In genomic region chr7:101166909-101167644, GRCh38 we compare ENCODE assay signal across 11 cellular contexts. TPM values are rescaled to one million over a fixed set of nuclear protein-coding genes. Genes with fewer than 3 reads are reported as not detected.
DNase-seq lines count a peak whose midpoint lies in the region; ATAC-seq and TF ChIP-seq lines count a peak whose summit lies in the region.
"Had no signal": no experiment of that assay in that cellular context is flagged by ENCODE, and none has a peak within 500 bp of the region (broad histone marks: within the 10 kb centered on the region; RNA-seq: fewer than 3 reads in every experiment).

No MANE protein-coding gene starts in this region.

- POLR2A ChIA-PET in CD4-positive, alpha-beta T cell (lab: Charles Lee) = interaction anchor here (1.8 kb wide), 1 partner anchor 51 kb away, joined by 7 read pairs; the partner anchor contains the start of genes PLOD3 and ZNHIT1

- peaks cover 49% of the 10 kb centered on the region for H3K4me1 Mint-ChIP-seq in Calu3 (ENCODE audit: low read depth, unreplicated experiment)
- H3K4me1 Mint-ChIP-seq in T-helper 17 cell = peaks cover 58% of the 10 kb centered on the region
- H3K4me1 Mint-ChIP-seq in CD4-positive, alpha-beta T cell (ENCODE audit: low read depth) = peaks cover 60% of the 10 kb centered on the region

- peaks cover 50% of the 10 kb centered on the region for H3K36me3 Mint-ChIP-seq in Calu3 (ENCODE audit: insufficient read depth, unreplicated experiment)
- peaks cover 15% of the 10 kb centered on the region for H3K36me3 Mint-ChIP-seq in T-helper 17 cell (ENCODE audit: low read depth)
- H3K36me3 Mint-ChIP-seq in CD4-positive, alpha-beta T cell (ENCODE audit: low read depth) = no peaks in the 10 kb centered on the region

- H3K4me3 Mint-ChIP-seq in Calu3 (ENCODE audit: low read depth, unreplicated experiment) (no peak overlapping the region), T-helper 17 cell (peak overlapping the region; percentile 59)
- H3K4me3 Mint-ChIP-seq in CD4-positive, alpha-beta T cell = no peak overlapping the region

- H3K9me3 ChIP-seq in T-helper 17 cell (ENCODE audit: control insufficient read depth, low read length, poor library complexity, severe bottlenecking) = no peaks in the 10 kb centered on the region
- no peaks in the 10 kb centered on the region for H3K9me3 ChIP-seq in CD4-positive, alpha-beta T cell (ENCODE audit: control insufficient read depth, low read length)

- H3K9me3 Mint-ChIP-seq in Calu3 (ENCODE audit: low read depth, unreplicated experiment) = no peaks in the 10 kb centered on the region
- no peaks in the 10 kb centered on the region for H3K9me3 Mint-ChIP-seq in CD4-positive, alpha-beta T cell

- H3K27ac ChIP-seq in CD4-positive, alpha-beta T cell (ENCODE audit: low read depth, low read length) = no peak overlapping the region

- TF ChIP-seq CTCF in Calu3 (IDR thresholded peaks at IDR 0.05; ENCODE audit: unreplicated experiment) = no peak
- TF ChIP-seq CTCF in CD4-positive, alpha-beta T cell (IDR thresholded peaks at IDR 0.05) = no peak

- ATAC-seq in T-helper 17 cell (no peak), HG02678 (IDR thresholded peaks at IDR 0.05; ENCODE audit: unreplicated experiment) (no peak), GM18867 (IDR thresholded peaks at IDR 0.05; ENCODE audit: unreplicated experiment) (no peak)
- no peak for ATAC-seq in CD4-positive, alpha-beta T cell (ENCODE audit: poor library complexity)

- intact Hi-C loops in Calu3 (cut with micrococcal nuclease; ENCODE audit: unreplicated experiment) = no loop called here
- intact Hi-C loops in CD4-positive, alpha-beta T cell (cut with DNase I, micrococcal nuclease) = loop anchor here in 1 of 2 experiments (2.0 to 5.0 kb wide), 3 partner anchors 14 to 280 kb away; partner anchors contain the start of gene UFSP1

- H3K27me3 Mint-ChIP-seq in Calu3 (ENCODE audit: unreplicated experiment) = peaks cover 72% of the 10 kb centered on the region
- H3K27me3 Mint-ChIP-seq in T-helper 17 cell = peaks cover 71% of the 10 kb centered on the region
- peaks cover 84% of the 10 kb centered on the region for H3K27me3 Mint-ChIP-seq in CD4-positive, alpha-beta T cell

- H3K27ac Mint-ChIP-seq in Calu3 (ENCODE audit: unreplicated experiment) (peak overlapping the region; percentile 17), T-helper 17 cell (no peak overlapping the region)
- no peak overlapping the region for H3K27ac Mint-ChIP-seq in CD4-positive, alpha-beta T cell

- DNase-seq in Calu3 = no peak
- DNase-seq in HT1080 (ENCODE audit: low read depth) = peak; percentile 72
- no peak for DNase-seq in T-helper 17 cell
- DNase-seq in kidney tubule cell (ENCODE audit: low spot score) = peak; percentile 25
- DNase-seq in CD4-positive, alpha-beta T cell = no peak
- DNase-seq: activated naive CD4-positive, alpha-beta T cell; dorsolateral prefrontal cortex; NCI-H526 treated with DMSO at 0.1 percent for 48 hours had no signal

- no TSS peak for BruUV-seq in Calu3 (replicated peaks; lab: Mats Ljungman, UMichigan)

- peaks cover 94% of the 10 kb centered on the region for H3K27me3 ChIP-seq in CD4-positive, alpha-beta T cell (ENCODE audit: control insufficient read depth, insufficient read depth, low read length)

- CTCF ChIA-PET in Calu3 (lab: Charles Lee) = no interaction called here
- CTCF ChIA-PET in CD4-positive, alpha-beta T cell (lab: Charles Lee) = no interaction called here

RNA-seq across cellular contexts. Expression of gene VGF, which starts 1.7 kb away (rescaled TPM):
- 0.14 and 0.81 TPM in 2 replicates for total RNA-seq in Calu3 (2022)
- total RNA-seq in HT1080 (2014; rRNA removed; shearing (Covaris generic)) = 29.8 and 45.2 TPM in 2 replicates
- polyA plus RNA-seq in HT1080 (2015; cell fraction: cytosol; rRNA removed) = 2.3 and 2.5 TPM in 2 replicates
- polyA plus RNA-seq in HT1080 (2015; cell fraction: nucleus; rRNA removed) = 7.1 and 9.5 TPM in 2 replicates
- not detected for total RNA-seq in T-helper 17 cell
- not detected for total RNA-seq in CD4-positive, alpha-beta T cell

RNA-seq across cellular contexts. Expression of gene AP1S1, which starts 12.8 kb away (rescaled TPM):
- total RNA-seq in Calu3 (2022) (45.6 and 61.6 TPM in 2 replicates), T-helper 17 cell (10 to 100 TPM in 1 of 2 donors, 1 to 10 TPM in 1; 9.7 to 11.7 TPM)
- 184 TPM in 2 replicates for total RNA-seq in HT1080 (2014; rRNA removed; shearing (Covaris generic))
- polyA plus RNA-seq in HT1080 (2015; cell fraction: cytosol; rRNA removed) = 209 and 210 TPM in 2 replicates
- 122 and 136 TPM in 2 replicates for polyA plus RNA-seq in HT1080 (2015; cell fraction: nucleus; rRNA removed)
- total RNA-seq in CD4-positive, alpha-beta T cell = 1 to 10 TPM; 3.0 to 3.9 TPM

RNA-seq across cellular contexts. Expression of gene NAT16, which starts 13.0 kb away (rescaled TPM):
- total RNA-seq in Calu3 (2022) (not detected in 2 replicates), T-helper 17 cell (not detected)
- total RNA-seq in HT1080 (2014; rRNA removed; shearing (Covaris generic)) = not detected in 2 replicates
- polyA plus RNA-seq in HT1080 (2015; cell fraction: cytosol; rRNA removed) = 0.05 and 0.06 TPM in 2 replicates
- polyA plus RNA-seq in HT1080 (2015; cell fraction: nucleus; rRNA removed) = 0.08 TPM in 1 of 2 replicates, not detected in the other
- not detected for total RNA-seq in CD4-positive, alpha-beta T cell
- polyA plus RNA-seq: thymus had no signal

RNA-seq across cellular contexts. Expression of gene MOGAT3, which starts 33.8 kb away (rescaled TPM):
- total RNA-seq in Calu3 (2022) = not detected in 2 replicates
- 0.21 TPM in 1 of 2 replicates, not detected in the other for total RNA-seq in HT1080 (2014; rRNA removed; shearing (Covaris generic))
- not detected in 2 replicates for polyA plus RNA-seq in HT1080 (2015; cell fraction: cytosol; rRNA removed)
- not detected in 2 replicates for polyA plus RNA-seq in HT1080 (2015; cell fraction: nucleus; rRNA removed)
- not detected for total RNA-seq in T-helper 17 cell
- under 1 TPM in 1 of 2 experiments, not detected in 1; 0.11 TPM for total RNA-seq in CD4-positive, alpha-beta T cell

RNA-seq across cellular contexts. Expression of gene SERPINE1, which starts 40.2 kb away (rescaled TPM):
- total RNA-seq in Calu3 (2022) = 1.1 and 1.8 TPM in 2 replicates
- 179 and 187 TPM in 2 replicates for total RNA-seq in HT1080 (2014; rRNA removed; shearing (Covaris generic))
- polyA plus RNA-seq in HT1080 (2015; cell fraction: cytosol; rRNA removed) = 771 and 869 TPM in 2 replicates
- polyA plus RNA-seq in HT1080 (2015; cell fraction: nucleus; rRNA removed) = 1,709 and 1,857 TPM in 2 replicates
- 1 to 10 TPM in 1 of 2 donors, under 1 TPM in 1; 0.32 to 2.5 TPM for total RNA-seq in T-helper 17 cell
- total RNA-seq in CD4-positive, alpha-beta T cell = under 1 TPM in 1 of 2 experiments, not detected in 1; 0.11 TPM

Comparison
In these comparisons a context has a peak if more than half of its experiments do, and no peak if none do; other contexts are left out.
1. DNase-seq: peak in HT1080 (single experiment) and kidney tubule cell (single experiment); none in Calu3 (single experiment), T-helper 17 cell (0 of 3) and CD4-positive, alpha-beta T cell (0 of 10).
2. RNA of gene VGF, which starts 1.7 kb away (total RNA-seq): 29.8 to 45.2 TPM in HT1080; 0.14 to 0.81 TPM in Calu3, not detected in T-helper 17 cell and not detected in CD4-positive, alpha-beta T cell; every median in the first group is over 10 times any median in the second.